21 cellular contexts compared by ENCODE assay signal in the genomic region with DNA sequence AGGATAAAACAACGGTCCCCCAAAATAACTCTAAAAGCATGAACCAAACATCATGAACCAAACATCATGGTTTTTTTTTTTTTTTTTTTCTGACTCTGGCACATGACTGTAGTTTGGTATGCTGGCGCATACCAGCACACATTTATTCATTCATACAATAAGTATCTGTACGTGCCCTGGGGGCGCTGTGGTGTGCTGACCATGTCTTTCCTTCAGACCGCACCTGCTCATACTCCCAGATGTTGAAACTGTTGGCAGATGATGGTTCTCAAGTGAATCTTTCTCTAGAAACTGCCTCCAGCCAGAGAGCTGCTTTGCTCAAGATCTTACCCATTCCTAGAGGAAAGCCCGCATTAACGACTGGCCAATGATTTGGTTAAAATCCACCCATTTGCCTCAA.
"Had no signal": no experiment of that assay in that cellular context is flagged by ENCODE, and none has a peak within 500 bp of the region (broad histone marks: within the 10 kb centered on the region; RNA-seq: fewer than 3 reads in every experiment).

No MANE protein-coding gene starts in this region.

- DNase-seq: IMR-90, Karpas-422, KG1, MG63, NCI-H1092, NCI-H1105 treated with DMSO at 0.1 percent for 48 hours, NCI-H1417 treated with DMSO at 0.1 percent for 48 hours, NCI-H146, NCI-H1694 treated with DMSO at 0.1 percent for 48 hours, NCI-H1930, NCI-H2081, NCI-H2107, NCI-H2227 treated with DMSO at 0.1 percent for 48 hours, NCI-H524, NCI-H526 treated with DMSO at 0.1 percent for 48 hours, NCI-H748 treated with DMSO at 0.1 percent for 48 hours, SHP77 treated with DMSO at 0.1 percent for 48 hours had no signal

- H3K9me3 ChIP-seq: MG63, SJCRH30 had no signal

- ATAC-seq: HepG2, Panc1 had no signal

- H3K36me3 ChIP-seq: MG63, SJCRH30 had no signal

- H3K4me3 ChIP-seq: MG63, SJCRH30, SK-N-MC had no signal

- H3K4me1 ChIP-seq: SJCRH30 had no signal

- H3K27me3 ChIP-seq: MG63, SJCRH30 had no signal

- H3K27ac ChIP-seq: SJCRH30, SK-N-MC had no signal
